In the genomic region with DNA sequence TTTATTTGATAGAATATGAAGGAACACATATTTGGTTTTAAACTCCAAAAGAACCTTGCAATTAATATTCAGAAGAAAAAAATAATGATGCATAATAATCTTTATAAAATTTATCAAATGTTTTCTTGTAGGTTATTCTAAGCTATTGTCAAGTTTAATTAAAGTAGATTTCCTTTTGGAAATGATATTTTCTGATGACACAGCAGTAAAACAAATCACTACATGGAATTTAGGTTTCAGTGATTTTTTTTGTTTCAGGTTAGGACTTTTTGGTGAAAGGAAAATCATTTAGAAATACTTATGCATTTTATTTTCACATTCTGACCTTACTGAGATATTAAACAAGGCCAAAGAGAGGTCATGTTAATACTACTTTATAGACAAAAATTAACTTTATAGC, we compare ENCODE assay signal across 30 cellular contexts.
"Had no signal": no experiment of that assay in that cellular context is flagged by ENCODE, and none has a peak within 500 bp of the region (broad histone marks: within the 10 kb centered on the region; RNA-seq: fewer than 3 reads in every experiment).

No MANE protein-coding gene starts in this region.

- H3K36me3 ChIP-seq: ascending aorta, cardiac muscle cell had no signal

- H3K27me3 ChIP-seq: ascending aorta, cardiac muscle cell had no signal

- FAIRE-seq: bronchial epithelial cell, TTC549 had no signal

- H3K9me3 ChIP-seq: ascending aorta had no signal

- DNase-seq: activated B cell treated with CpG ODN at 0.5 μM for 24 hours; activated CD4-positive, alpha-beta memory T cell treated with anti-CD3 and anti-CD28 coated beads for 36 hours; activated CD4-positive, alpha-beta T cell treated with anti-CD3 and anti-CD28 coated beads for 4 hours; activated CD4-positive, alpha-beta T cell treated with anti-CD3 and anti-CD28 coated beads, Interleukin-2, amount 10 ng/mL, durations not matched to agents 24 days and 14 days; activated CD4-positive, alpha-beta T cell treated with anti-CD3 and anti-CD28 coated beads, Interleukin-2, amount 50 U/mL, for 1 hour; activated CD4-positive, alpha-beta T cell treated with anti-CD3 and anti-CD28 coated beads, Interleukin-2, amount 50 U/mL, for 4 hours; activated CD4-positive, CD25-positive, alpha-beta regulatory T cell treated with anti-CD3 and anti-CD28 coated beads, Interleukin-2, amount 50 U/mL, for 72 hours; activated CD8-positive, alpha-beta memory T cell treated with anti-CD3 and anti-CD28 coated beads, Interleukin-2, amount 50 U/mL, for 4 hours; activated CD8-positive, alpha-beta T cell treated with anti-CD3 and anti-CD28 coated beads for 36 hours; activated effector memory CD4-positive, alpha-beta T cell treated with anti-CD3 and anti-CD28 coated beads, Interleukin-2, amount 50 U/mL, for 16 hours; activated naive CD4-positive, alpha-beta T cell treated with anti-CD3 and anti-CD28 coated beads, Interleukin-2, amount 10 ng/mL, durations not matched to agents 7 days and 5 days; activated naive CD4-positive, alpha-beta T cell treated with Interleukin-2 at 50 U/mL for 16 hours; activated naive CD8-positive, alpha-beta T cell treated with anti-CD3 and anti-CD28 coated beads, Interleukin-2, amount 10 ng/mL, durations not matched to agents 7 days and 5 days; activated naive CD8-positive, alpha-beta T cell treated with anti-CD3 and anti-CD28 coated beads, Interleukin-2, amount 50 U/mL, for 24 hours; activated T-cell treated with anti-CD3 and anti-CD28 coated beads for 4 hours; activated T-cell treated with anti-CD3 and anti-CD28 coated beads, Interleukin-2, amount 50 U/mL, for 1 hour; activated T-cell treated with anti-CD3 and anti-CD28 coated beads, Interleukin-2, amount 50 U/mL, for 4 hours; activated T-cell treated with anti-CD3 and anti-CD28 coated beads, Interleukin-2, amount 50 U/mL, for 72 hours; amygdala; anterior cingulate cortex; caudate nucleus; cerebellar nuclear complex; T-helper 2 cell; T-helper 9 cell had no signal

- H3K4me3 ChIP-seq: ascending aorta, cardiac muscle cell had no signal

- H3K27ac ChIP-seq: ascending aorta, cardiac muscle cell, VCaP had no signal

- H3K4me1 ChIP-seq: ascending aorta had no signal

- ATAC-seq: activated CD8-positive, alpha-beta T cell treated with anti-CD3 and anti-CD28 coated beads for 36 hours; activated naive CD8-positive, alpha-beta T cell treated with anti-CD3 and anti-CD28 coated beads, Interleukin-2, amount 50 U/mL, for 24 hours; activated T-cell treated with anti-CD3 and anti-CD28 coated beads, Interleukin-2, amount 50 U/mL, for 4 hours; activated T-cell treated with anti-CD3 and anti-CD28 coated beads, Interleukin-2, amount 50 U/mL, for 72 hours; activated T-helper 17 cell treated with anti-CD3 and anti-CD28 coated beads, Interleukin-2, amount 50 U/mL, for 72 hours had no signal
